ENCODE assay signal across 14 cellular contexts in genomic region chr5:73617510-73618279, GRCh38. TPM values are rescaled to one million over a fixed set of nuclear protein-coding genes. Genes with fewer than 3 reads are reported as not detected.
A peak's percentile ranks its signal among the peaks of the same experiment; 100 is the strongest.
DNase-seq lines count a peak whose midpoint lies in the region; ATAC-seq, FAIRE-seq and TF ChIP-seq lines count a peak whose summit lies in the region.
"Had no signal": no experiment of that assay in that cellular context is flagged by ENCODE, and none has a peak within 500 bp of the region (broad histone marks: within the 10 kb centered on the region; RNA-seq: fewer than 3 reads in every experiment).

No MANE protein-coding gene starts in this region.

- no peak for FAIRE-seq in GM12878 (lab: Jason Lieb, UNC)
- peak; percentile 62 for FAIRE-seq in HepG2 (lab: Jason Lieb, UNC)

- TF ChIP-seq EP300 in GM12878 (IDR thresholded peaks at IDR 0.05; ENCODE audit: borderline replicate concordance in 1 of 2, control insufficient read depth in 1 of 2, low read depth in 2 of 2, low read length in 2 of 2) (no peak), HepG2 (IDR thresholded peaks at IDR 0.05; ENCODE audit: low read depth in 2 of 2, low read length in 2 of 2) (no peak), HepG2 (CRISPR knock-in tag; IDR thresholded peaks at IDR 0.05; ENCODE audit: borderline replicate concordance) (no peak)

- TF ChIP-seq CTCF in GM12864 (IDR thresholded peaks at IDR 0.05; ENCODE audit: low read depth, low read length, missing control alignments), result no peak
- TF ChIP-seq CTCF in GM12878 (IDR thresholded peaks at IDR 0.05 in 2 of 3, conservative IDR thresholded peaks at IDR 0.05 in 1 of 3; ENCODE audit: control insufficient read depth in 2 of 3, extremely low read depth in 1 of 3, insufficient read depth in 1 of 3, low read depth in 3 of 3, low read length in 3 of 3), result no peak
- no peak for TF ChIP-seq CTCF in HepG2 (CRISPR knock-in tag; IDR thresholded peaks at IDR 0.05)

- TF ChIP-seq RAD21 in GM12878 (IDR thresholded peaks at IDR 0.05; ENCODE audit: insufficient read depth, low read depth, low read length) (no peak), HepG2 (CRISPR knock-in tag; IDR thresholded peaks at IDR 0.05) (no peak)

- H3K79me2 ChIP-seq in GM12878 (ENCODE audit: control insufficient read depth, insufficient read depth, low read length) (no peaks in the 10 kb centered on the region), HepG2 (ENCODE audit: insufficient read depth, low read length) (no peaks in the 10 kb centered on the region)

- H3K27me3 Mint-ChIP-seq in effector memory CD8-positive, alpha-beta T cell, result peaks cover 16 to 66% of the 10 kb centered on the region in 2 donors

- H3K4me2 ChIP-seq in GM12878 (ENCODE audit: control insufficient read depth, insufficient read depth) (peak overlapping the region; percentile 62), HepG2 (ENCODE audit: low read depth, low read length) (peak overlapping the region; percentile 93)

- H3K4me1 ChIP-seq in GM12878 (ENCODE audit: control insufficient read depth, insufficient read depth, low read length) (peaks cover 7% of the 10 kb centered on the region), HepG2 (ENCODE audit: insufficient read depth, low read length) (peaks cover 29% of the 10 kb centered on the region)

- CTCF ChIA-PET in GM12878 (lab: Yijun Ruan, JAX), result interaction anchor here (1.0 to 1.6 kb wide), 3 partner anchors 16 to 165 kb away, joined by 3 to 5 read pairs (median 5); no protein-coding TSS in a partner anchor
- CTCF ChIA-PET in HepG2 (lab: Yijun Ruan, JAX; ENCODE audit: low intra/inter-chr PET ratio, low total read pairs), result no interaction called here

- H3K9ac ChIP-seq in GM12878 (ENCODE audit: control insufficient read depth, insufficient read depth, low read length) (no peak overlapping the region), HepG2 (ENCODE audit: insufficient read depth, low read depth, low read length) (peak overlapping the region; percentile 75)

- H3K27ac ChIP-seq in GM12878 (ENCODE audit: control insufficient read depth, insufficient read depth) (no peak overlapping the region; the same call in 1 of the 2 replicates), HepG2 (ENCODE audit: extremely low read length, insufficient read depth, low read length) (peak overlapping the region; percentile 56)
- H3K27ac ChIP-seq: C4-2B had no signal

- no peak overlapping the region for H3K4me3 ChIP-seq in GM12864 (ENCODE audit: low read depth, low read length)
- H3K4me3 ChIP-seq in GM12878, result peak overlapping the region; percentile 12; the same call in 1 of the 2 replicates
- peak overlapping the region; percentile 49 to 81 (median 71) for H3K4me3 ChIP-seq in HepG2 (replicated peaks in 1 of 3; ENCODE audit: insufficient read depth in 1 of 3, low read depth in 2 of 3, low read length in 3 of 3)

- no peak overlapping the region for H3K4me3 Mint-ChIP-seq in effector memory CD8-positive, alpha-beta T cell
- H3K4me3 Mint-ChIP-seq: activated T-helper 17 cell treated with anti-CD3 and anti-CD28 coated beads, Interleukin-2, amount 50 U/mL, for 72 hours had no signal

- H3K4me1 Mint-ChIP-seq in effector memory CD8-positive, alpha-beta T cell (ENCODE audit: low read depth in 2 of 2), result no peaks in the 10 kb centered on the region
- H3K4me1 Mint-ChIP-seq: activated T-helper 17 cell treated with anti-CD3 and anti-CD28 coated beads, Interleukin-2, amount 50 U/mL, for 72 hours had no signal

- H3K36me3 ChIP-seq in GM12878 (ENCODE audit: control insufficient read depth in 2 of 2, insufficient read depth in 2 of 2, low read length in 1 of 2) (no peaks in the 10 kb centered on the region), HepG2 (replicated peaks in 1 of 2; ENCODE audit: control insufficient read depth in 1 of 2, insufficient read depth in 2 of 2, low read length in 2 of 2) (no peaks in the 10 kb centered on the region)

- H3K36me3 Mint-ChIP-seq in effector memory CD8-positive, alpha-beta T cell (ENCODE audit: insufficient read depth), result no peaks in the 10 kb centered on the region

- H3K9me3 ChIP-seq in GM12878 (replicated peaks; ENCODE audit: control insufficient read depth, insufficient read depth, low read length) (no peaks in the 10 kb centered on the region), HepG2 (ENCODE audit: low read length) (no peaks in the 10 kb centered on the region)

- POLR2A ChIA-PET in GM12878 (lab: Charles Lee) (no interaction called here), HepG2 (lab: Yijun Ruan, JAX) (interaction anchor here (0.8 to 1.7 kb wide), 5 partner anchors 9 to 112 kb away, joined by 3 to 7 read pairs (median 3); partner anchors contain the start of gene ARHGEF28)

- in situ Hi-C loops in GM12878 (cut with MboI), result no loop called here
- in situ Hi-C loops in HepG2 (cut with HindIII; ENCODE audit: extremely low pct_ligation_motif_present, low pct_unique_long_range_greater_than_20kb), result no loop called here

- no peak overlapping the region for H3K27ac Mint-ChIP-seq in effector memory CD8-positive, alpha-beta T cell
- H3K27ac Mint-ChIP-seq: activated T-helper 17 cell treated with anti-CD3 and anti-CD28 coated beads, Interleukin-2, amount 50 U/mL, for 72 hours had no signal

- no TSS peak for BruUV-seq in GM12878 (replicated peaks; lab: Mats Ljungman, UMichigan)
- TSS peak; percentile 74 for BruUV-seq in HepG2 (replicated peaks; lab: Mats Ljungman, UMichigan)

- 54% methylated on average over 9 of the region's 9 CpGs for WGBS in GM12878 (ENCODE audit: insufficient coverage, insufficient replicate concordance, low lambda C conversion rate, missing lambda C conversion rate)
- WGBS in HepG2 (ENCODE audit: low lambda C conversion rate), result 11% methylated on average over 9 of the region's 9 CpGs

- intact Hi-C loops in GM12878 (cut with micrococcal nuclease; ENCODE audit: unreplicated experiment) (no loop called here), HepG2 (cut with micrococcal nuclease; ENCODE audit: unreplicated experiment) (no loop called here)

- H3K27me3 ChIP-seq in GM12878 (replicated peaks in 1 of 2; ENCODE audit: control insufficient read depth in 2 of 2, insufficient read depth in 2 of 2, low read length in 1 of 2) (no peaks in the 10 kb centered on the region), HepG2 (ENCODE audit: control insufficient read depth in 1 of 2, insufficient read depth in 2 of 2, low read length in 2 of 2) (peaks cover 0 to 3% of the 10 kb centered on the region in 2 experiments; a peak in 1 of 5 replicates)

- H4K20me1 ChIP-seq in GM12878 (ENCODE audit: control insufficient read depth, insufficient read depth) (no peaks in the 10 kb centered on the region), HepG2 (ENCODE audit: insufficient read depth, low read length) (no peaks in the 10 kb centered on the region)

- no peaks in the 10 kb centered on the region for H3K9me3 Mint-ChIP-seq in effector memory CD8-positive, alpha-beta T cell
- H3K9me3 Mint-ChIP-seq: activated T-helper 17 cell treated with anti-CD3 and anti-CD28 coated beads, Interleukin-2, amount 50 U/mL, for 72 hours had no signal

- peak; percentile 63 for ATAC-seq in HG03025 (IDR thresholded peaks at IDR 0.05; ENCODE audit: low FRiP score, unreplicated experiment)
- ATAC-seq in GM12878, result peak; percentile 86
- peak; percentile 92 for ATAC-seq in HepG2
- no peak for ATAC-seq in effector memory CD8-positive, alpha-beta T cell (replicated peaks)
- no peak for ATAC-seq in GM19035 (IDR thresholded peaks at IDR 0.05; ENCODE audit: unreplicated experiment)
- ATAC-seq in GM18909 (IDR thresholded peaks at IDR 0.05; ENCODE audit: poor library complexity, unreplicated experiment), result no peak
- ATAC-seq: activated T-helper 17 cell treated with anti-CD3 and anti-CD28 coated beads, Interleukin-2, amount 50 U/mL, for 72 hours had no signal

- DNase-seq in GM12864 (ENCODE audit: low read depth) (peak; percentile 12), GM12878 (ENCODE audit: low read depth, low spot score) (no peak), HepG2 (ENCODE audit: low spot score) (no peak), NCI-H1092 treated with DMSO at 0.1 percent for 48 hours (lab: John Stamatoyannopoulos, UW) (no peak)
- no peak for DNase-seq in effector memory CD8-positive, alpha-beta T cell
- DNase-seq: activated CD4-positive, alpha-beta T cell treated with anti-CD3 and anti-CD28 coated beads, Interleukin-2, amount 50 U/mL, for 1 hour; foreskin melanocyte; left cardiac atrium; NCI-H146 had no signal

- RAD21 ChIA-PET in GM12878 (lab: Charles Lee; ENCODE audit: unreplicated experiment), result interaction anchor here (0.6 to 1.4 kb wide), 4 partner anchors 20 to 174 kb away, joined by 3 read pairs; no protein-coding TSS in a partner anchor

- H2AFZ ChIP-seq in GM12878 (ENCODE audit: control insufficient read depth, low read depth, low read length), result peak overlapping the region; percentile 78
- H2AFZ ChIP-seq in HepG2 (ENCODE audit: low read length), result peak overlapping the region; percentile 97

- SMC1A ChIA-PET in GM12878 (lab: Charles Lee; ENCODE audit: uncharacterized antibody, unreplicated experiment), result interaction anchor here (0.6 to 2.1 kb wide), 9 partner anchors 8 to 72 kb away, joined by 3 to 5 read pairs (median 3); partner anchors contain the start of gene ARHGEF28

- no peak for TF ChIP-seq POLR2A in GM12878 (IDR thresholded peaks at IDR 0.05; ENCODE audit: low read depth, low read length)
- peak in 1 of 2 experiments; percentile 36; a peak in 1 of 4 replicates for TF ChIP-seq POLR2A in HepG2 (IDR thresholded peaks at IDR 0.05; ENCODE audit: insufficient read depth in 1 of 2, low read depth in 2 of 2, low read length in 2 of 2)

RNA-seq across cellular contexts. Expression of gene ARHGEF28, which starts 8.3 kb away (rescaled TPM):
- 26.1 TPM in 2 replicates for total RNA-seq in GM12878 (2013; cell fraction: nucleolus; rRNA removed)
- 0.23 and 0.38 TPM in 2 replicates for total RNA-seq in GM12878 (2014; rRNA removed)
- 0.18 and 0.22 TPM in 2 replicates for total RNA-seq in GM12878 (2014; rRNA removed; fragmentation: Illumina TruSeq; extraction: Trizol)
- total RNA-seq in GM12878 (2021), result 0.15 and 0.19 TPM in 2 replicates
- 0.34 TPM for polyA plus RNA-seq in GM12878 (2011; ENCODE audit: low read depth)
- polyA plus RNA-seq in GM12878 (2011; rRNA removed), result 0.72 TPM in 2 replicates
- polyA plus RNA-seq in GM12878 (2011; cell fraction: cytosol; rRNA removed), result 0.48 and 0.50 TPM in 2 replicates
- polyA plus RNA-seq in GM12878 (2011; cell fraction: nucleus; rRNA removed), result 1.4 and 1.6 TPM in 2 replicates
- 0.31 and 0.81 TPM in 2 replicates for polyA plus RNA-seq in GM12878 (2012)
- polyA plus RNA-seq in GM12878 (2014; fragmentation: Illumina TruSeq; extraction: Trizol), result 0.10 and 0.54 TPM in 2 replicates
- polyA plus RNA-seq in GM12878 (2014; fragmentation: Nextera tagmentation; extraction: Ambion mirVana), result not detected
- polyA plus RNA-seq in GM12878 (2014; rRNA removed), result 0.10 and 0.16 TPM in 2 replicates
- polyA plus RNA-seq in GM12878 (2016; fragmentation: Nextera tagmentation; extraction: Ambion mirVana), result under 1 TPM; 0.43 to 0.60 TPM
- 3.4 and 3.7 TPM in 2 replicates for polyA minus RNA-seq in GM12878 (2011; rRNA and poly(A)+ RNA removed)
- polyA minus RNA-seq in GM12878 (2011; cell fraction: cytosol; rRNA and poly(A)+ RNA removed), result 0.83 and 2.7 TPM in 2 replicates
- 5.8 and 7.5 TPM in 2 replicates for polyA minus RNA-seq in GM12878 (2011; cell fraction: nucleus; rRNA and poly(A)+ RNA removed)
- 34.1 and 36.7 TPM in 2 replicates for total RNA-seq in HepG2 (2016; rRNA removed; fragmentation: Illumina TruSeq; extraction: Trizol)
- 24.5 and 25.4 TPM in 2 replicates for total RNA-seq in HepG2 (2016; cell fraction: cytosol; rRNA removed; fragmentation: Illumina TruSeq; extraction: Trizol; ENCODE audit: low read depth)
- 31.7 and 34.4 TPM in 2 replicates for total RNA-seq in HepG2 (2016; cell fraction: insoluble cytoplasmic fraction; rRNA removed; fragmentation: Illumina TruSeq; extraction: Trizol)
- total RNA-seq in HepG2 (2016; cell fraction: membrane; rRNA removed; fragmentation: Illumina TruSeq; extraction: Trizol), result 12.5 and 13.4 TPM in 2 replicates
- total RNA-seq in HepG2 (2016; cell fraction: nucleus; rRNA removed; fragmentation: Illumina TruSeq; extraction: Trizol), result 68.4 and 71.0 TPM in 2 replicates
- 15.0 and 17.4 TPM in 2 replicates for polyA plus RNA-seq in HepG2 (2011; rRNA removed)
- polyA plus RNA-seq in HepG2 (2011; cell fraction: cytosol; rRNA removed), result 8.9 and 10.6 TPM in 2 replicates
- 37.6 and 39.6 TPM in 2 replicates for polyA plus RNA-seq in HepG2 (2011; cell fraction: nucleus; rRNA removed)
- polyA plus RNA-seq in HepG2 (2012), result 21.7 and 22.1 TPM in 2 replicates
- polyA plus RNA-seq in HepG2 (2016; cell fraction: cytosol; fragmentation: Illumina TruSeq; extraction: Trizol; ENCODE audit: low read depth), result 1.3 and 1.4 TPM in 2 replicates
- polyA plus RNA-seq in HepG2 (2016; cell fraction: insoluble cytoplasmic fraction; fragmentation: Illumina TruSeq; extraction: Trizol; ENCODE audit: low read depth), result 19.3 and 20.1 TPM in 2 replicates
- polyA plus RNA-seq in HepG2 (2016; cell fraction: membrane; fragmentation: Illumina TruSeq; extraction: Trizol; ENCODE audit: low read depth), result 2.5 and 2.8 TPM in 2 replicates
- polyA plus RNA-seq in HepG2 (2016; cell fraction: nucleus; fragmentation: Illumina TruSeq; extraction: Trizol; ENCODE audit: insufficient read depth, low read depth), result 33.5 and 34.3 TPM in 2 replicates
- 7.5 and 73.0 TPM in 2 replicates for polyA minus RNA-seq in HepG2 (2011; rRNA and poly(A)+ RNA removed; ENCODE audit: low replicate concordance)
- 33.6 and 40.2 TPM in 2 replicates for polyA minus RNA-seq in HepG2 (2011; cell fraction: cytosol; rRNA and poly(A)+ RNA removed)
- polyA minus RNA-seq in HepG2 (2011; cell fraction: nucleus; rRNA and poly(A)+ RNA removed), result 304 and 307 TPM in 2 replicates

RNA-seq across cellular contexts. Expression of gene UTP15, which starts 52.2 kb away (rescaled TPM):
- 128 and 152 TPM in 2 replicates for total RNA-seq in GM12878 (2013; cell fraction: nucleolus; rRNA removed)
- total RNA-seq in GM12878 (2014; rRNA removed) (27.7 and 35.5 TPM in 2 replicates), GM12878 (2014; rRNA removed; fragmentation: Illumina TruSeq; extraction: Trizol) (33.6 and 39.4 TPM in 2 replicates), GM12878 (2021) (32.2 and 36.7 TPM in 2 replicates), HepG2 (2016; rRNA removed; fragmentation: Illumina TruSeq; extraction: Trizol) (35.8 and 45.2 TPM in 2 replicates)
- polyA plus RNA-seq in GM12878 (2011; ENCODE audit: low read depth), result 6.1 TPM
- polyA plus RNA-seq in GM12878 (2011; rRNA removed) (29.7 and 41.4 TPM in 2 replicates), GM12878 (2014; fragmentation: Illumina TruSeq; extraction: Trizol) (30.7 and 37.6 TPM in 2 replicates), GM12878 (2014; fragmentation: Nextera tagmentation; extraction: Ambion mirVana) (10 to 100 TPM; 22.5 to 24.9 TPM), GM12878 (2014; rRNA removed) (21.3 and 29.5 TPM in 2 replicates), GM12878 (2016; fragmentation: Nextera tagmentation; extraction: Ambion mirVana) (10 to 100 TPM; 28.9 to 33.8 TPM), HepG2 (2011; rRNA removed) (6.6 and 7.3 TPM in 2 replicates)
- 16.4 and 17.3 TPM in 2 replicates for polyA plus RNA-seq in GM12878 (2011; cell fraction: cytosol; rRNA removed)
- polyA plus RNA-seq in GM12878 (2011; cell fraction: nucleus; rRNA removed), result 49.5 and 59.6 TPM in 2 replicates
- 11.6 and 15.5 TPM in 2 replicates for polyA plus RNA-seq in GM12878 (2012)
- 39.0 and 45.1 TPM in 2 replicates for polyA minus RNA-seq in GM12878 (2011; rRNA and poly(A)+ RNA removed)
- 9.9 and 11.7 TPM in 2 replicates for polyA minus RNA-seq in GM12878 (2011; cell fraction: cytosol; rRNA and poly(A)+ RNA removed)
- polyA minus RNA-seq in GM12878 (2011; cell fraction: nucleus; rRNA and poly(A)+ RNA removed), result 64.8 and 81.9 TPM in 2 replicates
- total RNA-seq in HepG2 (2016; cell fraction: cytosol; rRNA removed; fragmentation: Illumina TruSeq; extraction: Trizol; ENCODE audit: low read depth), result 9.3 and 9.4 TPM in 2 replicates
- total RNA-seq in HepG2 (2016; cell fraction: insoluble cytoplasmic fraction; rRNA removed; fragmentation: Illumina TruSeq; extraction: Trizol), result 33.6 and 44.5 TPM in 2 replicates
- total RNA-seq in HepG2 (2016; cell fraction: membrane; rRNA removed; fragmentation: Illumina TruSeq; extraction: Trizol), result 14.1 and 14.4 TPM in 2 replicates
- 58.1 and 62.5 TPM in 2 replicates for total RNA-seq in HepG2 (2016; cell fraction: nucleus; rRNA removed; fragmentation: Illumina TruSeq; extraction: Trizol)
- polyA plus RNA-seq in HepG2 (2011; cell fraction: cytosol; rRNA removed), result 4.4 and 6.0 TPM in 2 replicates
- 19.6 and 25.1 TPM in 2 replicates for polyA plus RNA-seq in HepG2 (2011; cell fraction: nucleus; rRNA removed)
- polyA plus RNA-seq in HepG2 (2012), result 9.0 and 10.2 TPM in 2 replicates
- 1.3 and 1.7 TPM in 2 replicates for polyA plus RNA-seq in HepG2 (2016; cell fraction: cytosol; fragmentation: Illumina TruSeq; extraction: Trizol; ENCODE audit: low read depth)
- 27.4 and 29.0 TPM in 2 replicates for polyA plus RNA-seq in HepG2 (2016; cell fraction: insoluble cytoplasmic fraction; fragmentation: Illumina TruSeq; extraction: Trizol; ENCODE audit: low read depth)
- polyA plus RNA-seq in HepG2 (2016; cell fraction: membrane; fragmentation: Illumina TruSeq; extraction: Trizol; ENCODE audit: low read depth), result 3.1 and 4.2 TPM in 2 replicates
- 37.7 and 39.2 TPM in 2 replicates for polyA plus RNA-seq in HepG2 (2016; cell fraction: nucleus; fragmentation: Illumina TruSeq; extraction: Trizol; ENCODE audit: insufficient read depth, low read depth)
- 18.6 and 39.5 TPM in 2 replicates for polyA minus RNA-seq in HepG2 (2011; rRNA and poly(A)+ RNA removed; ENCODE audit: low replicate concordance)
- polyA minus RNA-seq in HepG2 (2011; cell fraction: cytosol; rRNA and poly(A)+ RNA removed), result 7.6 and 9.8 TPM in 2 replicates
- polyA minus RNA-seq in HepG2 (2011; cell fraction: nucleus; rRNA and poly(A)+ RNA removed), result 85.7 and 89.2 TPM in 2 replicates

RNA-seq across cellular contexts. Expression of gene ANKRA2, which starts 52.3 kb away (rescaled TPM):
- 89.7 and 110 TPM in 2 replicates for total RNA-seq in GM12878 (2013; cell fraction: nucleolus; rRNA removed)
- 23.7 and 28.4 TPM in 2 replicates for total RNA-seq in GM12878 (2014; rRNA removed)
- total RNA-seq in GM12878 (2014; rRNA removed; fragmentation: Illumina TruSeq; extraction: Trizol), result 17.3 and 18.2 TPM in 2 replicates
- 12.8 and 13.3 TPM in 2 replicates for total RNA-seq in GM12878 (2021)
- 8.2 TPM for polyA plus RNA-seq in GM12878 (2011; ENCODE audit: low read depth)
- polyA plus RNA-seq in GM12878 (2011; rRNA removed), result 47.1 and 77.2 TPM in 2 replicates
- 11.7 and 11.8 TPM in 2 replicates for polyA plus RNA-seq in GM12878 (2011; cell fraction: cytosol; rRNA removed)
- polyA plus RNA-seq in GM12878 (2011; cell fraction: nucleus; rRNA removed), result 57.5 and 76.8 TPM in 2 replicates
- polyA plus RNA-seq in GM12878 (2012), result 15.3 and 24.4 TPM in 2 replicates
- 12.3 and 15.1 TPM in 2 replicates for polyA plus RNA-seq in GM12878 (2014; fragmentation: Illumina TruSeq; extraction: Trizol)
- polyA plus RNA-seq in GM12878 (2014; fragmentation: Nextera tagmentation; extraction: Ambion mirVana), result 10 to 100 TPM; 19.4 to 31.3 TPM
- 15.1 and 20.2 TPM in 2 replicates for polyA plus RNA-seq in GM12878 (2014; rRNA removed)
- polyA plus RNA-seq in GM12878 (2016; fragmentation: Nextera tagmentation; extraction: Ambion mirVana), result 10 to 100 TPM; 30.2 to 32.6 TPM
- polyA minus RNA-seq in GM12878 (2011; rRNA and poly(A)+ RNA removed), result 9.8 and 15.6 TPM in 2 replicates
- polyA minus RNA-seq in GM12878 (2011; cell fraction: cytosol; rRNA and poly(A)+ RNA removed), result 3.5 and 11.3 TPM in 2 replicates
- polyA minus RNA-seq in GM12878 (2011; cell fraction: nucleus; rRNA and poly(A)+ RNA removed), result 27.6 and 31.1 TPM in 2 replicates
- 20.4 and 23.6 TPM in 2 replicates for total RNA-seq in HepG2 (2016; rRNA removed; fragmentation: Illumina TruSeq; extraction: Trizol)
- 3.9 and 5.1 TPM in 2 replicates for total RNA-seq in HepG2 (2016; cell fraction: cytosol; rRNA removed; fragmentation: Illumina TruSeq; extraction: Trizol; ENCODE audit: low read depth)
- total RNA-seq in HepG2 (2016; cell fraction: insoluble cytoplasmic fraction; rRNA removed; fragmentation: Illumina TruSeq; extraction: Trizol), result 23.6 TPM in 2 replicates
- 11.2 and 13.3 TPM in 2 replicates for total RNA-seq in HepG2 (2016; cell fraction: membrane; rRNA removed; fragmentation: Illumina TruSeq; extraction: Trizol)
- 35.7 and 36.1 TPM in 2 replicates for total RNA-seq in HepG2 (2016; cell fraction: nucleus; rRNA removed; fragmentation: Illumina TruSeq; extraction: Trizol)
- polyA plus RNA-seq in HepG2 (2011; rRNA removed), result 29.4 and 33.6 TPM in 2 replicates
- polyA plus RNA-seq in HepG2 (2011; cell fraction: cytosol; rRNA removed), result 10.6 and 13.7 TPM in 2 replicates
- polyA plus RNA-seq in HepG2 (2011; cell fraction: nucleus; rRNA removed), result 41.0 and 45.4 TPM in 2 replicates
- polyA plus RNA-seq in HepG2 (2012), result 25.6 and 31.0 TPM in 2 replicates
- polyA plus RNA-seq in HepG2 (2016; cell fraction: cytosol; fragmentation: Illumina TruSeq; extraction: Trizol; ENCODE audit: low read depth), result 1.8 and 2.9 TPM in 2 replicates
- 19.0 and 20.5 TPM in 2 replicates for polyA plus RNA-seq in HepG2 (2016; cell fraction: insoluble cytoplasmic fraction; fragmentation: Illumina TruSeq; extraction: Trizol; ENCODE audit: low read depth)
- 5.4 and 6.3 TPM in 2 replicates for polyA plus RNA-seq in HepG2 (2016; cell fraction: membrane; fragmentation: Illumina TruSeq; extraction: Trizol; ENCODE audit: low read depth)
- 42.7 and 49.0 TPM in 2 replicates for polyA plus RNA-seq in HepG2 (2016; cell fraction: nucleus; fragmentation: Illumina TruSeq; extraction: Trizol; ENCODE audit: insufficient read depth, low read depth)
- polyA minus RNA-seq in HepG2 (2011; rRNA and poly(A)+ RNA removed; ENCODE audit: low replicate concordance), result 1.5 and 8.7 TPM in 2 replicates
- polyA minus RNA-seq in HepG2 (2011; cell fraction: cytosol; rRNA and poly(A)+ RNA removed), result 11.2 and 12.4 TPM in 2 replicates
- 61.2 and 67.1 TPM in 2 replicates for polyA minus RNA-seq in HepG2 (2011; cell fraction: nucleus; rRNA and poly(A)+ RNA removed)

Comparison
In these comparisons a context has a peak if more than half of its experiments do, and no peak if none do; other contexts are left out.
1. ATAC-seq: peak in HG03025 (single experiment), GM12878 (single experiment) and HepG2 (single experiment); none in effector memory CD8-positive, alpha-beta T cell (single experiment), GM19035 (single experiment) and GM18909 (single experiment).